8 cellular contexts compared by ENCODE assay signal in genomic region chr17:45201880-45202279, GRCh38. TPM values are rescaled to one million over a fixed set of nuclear protein-coding genes. Genes with fewer than 3 reads are reported as not detected.
DNase-seq lines count a peak whose midpoint lies in the region; ATAC-seq and TF ChIP-seq lines count a peak whose summit lies in the region.
"Not testable (repeated sequence)": the region's sequence is repeated elsewhere in the genome, so short reads cannot be mapped to it uniquely, and the experiment has no call there.

No MANE protein-coding gene starts in this region.

- not testable (repeated sequence) for H3K9me3 ChIP-seq in adipocyte (ENCODE audit: control insufficient read depth, low read length); subcutaneous abdominal adipose tissue (ENCODE audit: control insufficient read depth in 5 of 5, low read length in 5 of 5)

- H3K36me3 ChIP-seq in adipocyte (ENCODE audit: control insufficient read depth, insufficient read depth, low read length, severe bottlenecking); subcutaneous abdominal adipose tissue (ENCODE audit: control insufficient read depth in 5 of 5, insufficient read depth in 5 of 5, low read length in 5 of 5): not testable (repeated sequence)

- H3K9ac ChIP-seq in adipocyte (ENCODE audit: low read length); subcutaneous abdominal adipose tissue (ENCODE audit: low read length in 5 of 5): not testable (repeated sequence)

- peak; percentile 74 for ATAC-seq in esophagus mucosa
- peak; percentile 52 for ATAC-seq in Right ventricle myocardium superior (ENCODE audit: poor library complexity)

- DNase-seq in AG09309 (ENCODE audit: low read depth) = peak; percentile 32
- peak; percentile 45 for DNase-seq in GM04503 (ENCODE audit: low read depth)
- DNase-seq in NOMO-1 (lab: John Stamatoyannopoulos, UW; ENCODE audit: unreplicated experiment in 2 of 2) = peak; percentile 85 to 89
- peak; percentile 39 for DNase-seq in adipocyte (ENCODE audit: low read depth)
- DNase-seq in Right ventricle myocardium superior = peak; percentile 64
- DNase-seq in lower leg skin (ENCODE audit: low spot score in 2 of 2) = peak; percentile 53 to 87

- H3K4me3 ChIP-seq in AG09309 (ENCODE audit: control insufficient read depth, low read depth, low read length); adipocyte (ENCODE audit: low read length); lower leg skin (ENCODE audit: low read depth, poor library complexity, severe bottlenecking); subcutaneous abdominal adipose tissue (ENCODE audit: low read depth in 1 of 5, low read length in 5 of 5): not testable (repeated sequence)

- not testable (repeated sequence) for TF ChIP-seq POLR2A in lower leg skin (IDR thresholded peaks at IDR 0.05)

- peaks cover 38% of the 10 kb centered on the region for H3K4me1 ChIP-seq in adipocyte (ENCODE audit: control insufficient read depth, insufficient read depth, low read length)
- H3K4me1 ChIP-seq in subcutaneous abdominal adipose tissue (ENCODE audit: control insufficient read depth in 5 of 5, insufficient read depth in 5 of 5, low read length in 5 of 5) = peaks cover 3 to 40% (median 30%) of the 10 kb centered on the region in 5 donors

- intact Hi-C loops in Right ventricle myocardium superior (cut with DNase I); lower leg skin (cut with DNase I; ENCODE audit: low total_unique reads): not testable (repeated sequence)

- H3K27me3 ChIP-seq in adipocyte (replicated peaks; ENCODE audit: control insufficient read depth, insufficient read depth, low read length); subcutaneous abdominal adipose tissue (ENCODE audit: control insufficient read depth in 5 of 5, insufficient read depth in 4 of 5, low read length in 5 of 5): not testable (repeated sequence)

- peak overlapping the region; percentile 91 for H3K27ac ChIP-seq in subcutaneous abdominal adipose tissue (ENCODE audit: low read depth, low read length)

- not testable (repeated sequence) for TF ChIP-seq CTCF in AG09309 (IDR thresholded peaks at IDR 0.05; ENCODE audit: control insufficient read depth, insufficient read depth, low read depth, low read length, missing control alignments); lower leg skin (IDR thresholded peaks at IDR 0.05)

- 71% methylated on average over 6 of the region's 6 CpGs for WGBS in lower leg skin, 2 donors

RNA-seq across cellular contexts. Expression of gene FMNL1, which starts 19.8 kb away (rescaled TPM):
- total RNA-seq in esophagus mucosa = 2.6 TPM
- 12.0 TPM for total RNA-seq in Right ventricle myocardium superior
- 10 to 100 TPM in 1 of 4 donors, 1 to 10 TPM in 3; 8.3 to 13.6 (median 8.8) TPM for total RNA-seq in lower leg skin

RNA-seq across cellular contexts. Expression of gene HEXIM2, which starts 40.2 kb away (rescaled TPM):
- 4.7 TPM for total RNA-seq in esophagus mucosa
- 8.0 TPM for total RNA-seq in Right ventricle myocardium superior
- total RNA-seq in lower leg skin = 10 to 100 TPM in 1 of 4 donors, 1 to 10 TPM in 3; 2.4 to 16.7 (median 5.8) TPM

RNA-seq across cellular contexts. Expression of gene HEXIM1, which starts 53.6 kb away (rescaled TPM):
- total RNA-seq in esophagus mucosa (22.6 TPM), Right ventricle myocardium superior (31.2 TPM), lower leg skin (10 to 100 TPM; 20.9 to 32.7 (median 25.0) TPM)

Comparison
In these comparisons a context has a peak if more than half of its experiments do, and no peak if none do; other contexts are left out.
1. DNase-seq: peak in every context shown above with its lines; median percentile 87 in NOMO-1; 70 in lower leg skin; 64 in Right ventricle myocardium superior; 45 in GM04503; 39 in adipocyte; 32 in AG09309.